14 cellular contexts compared by ENCODE assay signal in genomic region chr20:13111249-13111911, GRCh38.
"Had no signal": no experiment of that assay in that cellular context is flagged by ENCODE, and none has a peak within 500 bp of the region (broad histone marks: within the 10 kb centered on the region; RNA-seq: fewer than 3 reads in every experiment).

No MANE protein-coding gene starts in this region.

- H3K9me3 ChIP-seq: gastrocnemius medialis, neutrophil, tibial artery, vagina had no signal

- DNase-seq: activated CD4-positive, alpha-beta T cell treated with anti-CD3 and anti-CD28 coated beads for 36 hours; activated CD8-positive, alpha-beta memory T cell treated with anti-CD3 and anti-CD28 coated beads, Interleukin-2, amount 50 U/mL, for 4 hours; activated CD8-positive, alpha-beta T cell treated with anti-CD3 and anti-CD28 coated beads, Interleukin-2, amount 10 ng/mL, durations not matched to agents 7 days and 5 days; activated gamma-delta T cell; activated T-cell treated with anti-CD3 and anti-CD28 coated beads, Interleukin-2, amount 50 U/mL, for 72 hours; dorsolateral prefrontal cortex; endodermal cell; gastrocnemius medialis; mammary epithelial cell; naive thymus-derived CD8-positive, alpha-beta T cell; tibial artery had no signal

- H3K4me3 ChIP-seq: dorsolateral prefrontal cortex, gastrocnemius medialis, tibial artery, vagina had no signal

- H3K27ac ChIP-seq: dorsolateral prefrontal cortex, gastrocnemius medialis, neutrophil, tibial artery, vagina had no signal

- H3K4me1 ChIP-seq: gastrocnemius medialis, tibial artery, vagina had no signal

- H3K27me3 ChIP-seq: gastrocnemius medialis, neutrophil, tibial artery, vagina had no signal

- H3K36me3 ChIP-seq: gastrocnemius medialis, neutrophil, vagina had no signal

- ATAC-seq: activated CD4-positive, alpha-beta T cell treated with anti-CD3 and anti-CD28 coated beads for 36 hours; activated CD8-positive, alpha-beta T cell treated with anti-CD3 and anti-CD28 coated beads, Interleukin-2, amount 10 ng/mL, durations not matched to agents 7 days and 5 days; activated naive CD4-positive, alpha-beta T cell treated with anti-CD3 and anti-CD28 coated beads, Interleukin-2, amount 50 U/mL, for 72 hours; activated T-cell treated with anti-CD3 and anti-CD28 coated beads, Interleukin-2, amount 50 U/mL, for 72 hours; gastrocnemius medialis; naive thymus-derived CD8-positive, alpha-beta T cell had no signal
